20 cellular contexts compared by ENCODE assay signal in genomic region chr5:113425909-113426308, GRCh38. TPM values are rescaled to one million over a fixed set of nuclear protein-coding genes. Genes with fewer than 3 reads are reported as not detected.
DNase-seq lines count a peak whose midpoint lies in the region; ATAC-seq and TF ChIP-seq lines count a peak whose summit lies in the region.
"Had no signal": no experiment of that assay in that cellular context is flagged by ENCODE, and none has a peak within 500 bp of the region (broad histone marks: within the 10 kb centered on the region; RNA-seq: fewer than 3 reads in every experiment).

No MANE protein-coding gene starts in this region.

- H3K4me3 ChIP-seq in fibroblast of the aortic adventitia (ENCODE audit: low read depth, low read length), result no peak overlapping the region
- H3K4me3 ChIP-seq: BLaER1 treated with 17β-estradiol and CSF1 and Interleukin-3, amounts not matched to agents 10 nM and 100 nM had no signal

- peak; percentile 44 for ATAC-seq in Right ventricle myocardium inferior
- ATAC-seq in left cardiac atrium, result no peak
- ATAC-seq in HG02981 (IDR thresholded peaks at IDR 0.05; ENCODE audit: unreplicated experiment), result no peak

- DNase-seq in Right ventricle myocardium inferior (ENCODE audit: missing footprints), result no peak
- DNase-seq in left cardiac atrium, result no peak
- peak; percentile 69 for DNase-seq in fibroblast of the aortic adventitia (ENCODE audit: low read depth)
- peak; percentile 55 for DNase-seq in ureter (ENCODE audit: low spot score)
- no peak for DNase-seq in SKM-1 (lab: John Stamatoyannopoulos, UW; ENCODE audit: unreplicated experiment)
- DNase-seq in NCI-H2081 (lab: John Stamatoyannopoulos, UW), result no peak
- DNase-seq: GF-D8, HCEC 1CT, MM.1S, NCI-H1092 treated with DMSO at 0.1 percent for 48 hours, NCI-H1694, NCI-H748 treated with DMSO at 0.1 percent for 48 hours, OCI-M1, RPMI8226 had no signal

- TF ChIP-seq CTCF in VCaP (conservative IDR thresholded peaks at IDR 0.05) (no peak), fibroblast of the aortic adventitia (IDR thresholded peaks at IDR 0.05; ENCODE audit: insufficient read depth, low read length) (no peak)

- intact Hi-C loops in Right ventricle myocardium inferior (cut with DNase I), result no loop called here
- intact Hi-C loops in left cardiac atrium (cut with DNase I), result no loop called here

- peak overlapping the region; percentile 75 for H3K27ac ChIP-seq in VCaP
- H3K27ac ChIP-seq: BLaER1 treated with 17β-estradiol and CSF1 and Interleukin-3, amounts not matched to agents 10 nM and 100 nM had no signal

RNA-seq across cellular contexts. Expression of gene TSSK1B, which starts 8.9 kb away (rescaled TPM):
- not detected for total RNA-seq in Right ventricle myocardium inferior
- under 1 TPM in 1 of 2 donors, not detected in 1; 0.10 TPM for total RNA-seq in left cardiac atrium
- 1.4 TPM in 1 of 2 replicates, not detected in the other for total RNA-seq in fibroblast of the aortic adventitia (ENCODE audit: low replicate concordance)
- 2.1 TPM for total RNA-seq in ureter
- total RNA-seq: A172, HT-29, NCI-H460 had no signal

Comparison
In these comparisons a context has a peak if more than half of its experiments do, and no peak if none do; other contexts are left out.
1. DNase-seq: peak in fibroblast of the aortic adventitia (single experiment) and ureter (single experiment); none in Right ventricle myocardium inferior (single experiment), left cardiac atrium (single experiment), SKM-1 (single experiment) and NCI-H2081 (0 of 2).